In the genomic region with DNA sequence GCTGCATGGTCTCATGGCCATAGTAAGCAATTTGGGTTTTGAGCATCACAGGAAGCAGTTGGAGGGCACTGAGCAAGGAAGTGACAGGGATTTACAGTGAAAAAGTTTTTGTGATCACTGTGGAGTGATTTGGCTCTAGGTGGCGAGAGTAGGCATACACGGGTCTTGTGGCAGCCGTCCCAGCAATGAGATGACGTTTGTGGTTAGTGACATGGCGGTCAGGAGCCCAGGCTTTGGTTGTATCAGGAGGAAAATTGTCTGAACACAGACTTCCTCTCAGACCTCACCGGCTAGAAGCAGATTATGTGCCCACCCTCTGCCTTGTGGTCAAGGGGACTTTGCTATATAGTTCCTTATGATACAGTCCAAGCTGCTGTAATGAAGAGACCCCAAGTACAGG, we compare ENCODE assay signal across 21 cellular contexts. TPM values are rescaled to one million over a fixed set of nuclear protein-coding genes. Genes with fewer than 3 reads are reported as not detected.
A peak's percentile ranks its signal among the peaks of the same experiment; 100 is the strongest.
DNase-seq lines count a peak whose midpoint lies in the region; ATAC-seq and TF ChIP-seq lines count a peak whose summit lies in the region.
"Had no signal": no experiment of that assay in that cellular context is flagged by ENCODE, and none has a peak within 500 bp of the region (broad histone marks: within the 10 kb centered on the region; RNA-seq: fewer than 3 reads in every experiment).

No MANE protein-coding gene starts in this region.

- no peaks in the 10 kb centered on the region for H3K9me3 Mint-ChIP-seq in CD4-positive, CD25-positive, alpha-beta regulatory T cell
- no peaks in the 10 kb centered on the region for H3K9me3 Mint-ChIP-seq in activated CD8-positive, alpha-beta T cell treated with anti-CD3 and anti-CD28 coated beads for 36 hours
- H3K9me3 Mint-ChIP-seq: HFFc6 had no signal

- H3K4me3 Mint-ChIP-seq in CD4-positive, CD25-positive, alpha-beta regulatory T cell: peak overlapping the region in 2 of 4 donors; percentile 27 to 49
- H3K4me3 Mint-ChIP-seq in activated CD8-positive, alpha-beta T cell treated with anti-CD3 and anti-CD28 coated beads for 36 hours: no peak overlapping the region
- H3K4me3 Mint-ChIP-seq: HFFc6 had no signal

- peaks cover 12 to 44% (median 29%) of the 10 kb centered on the region in 4 donors for H3K4me1 Mint-ChIP-seq in CD4-positive, CD25-positive, alpha-beta regulatory T cell
- peaks cover 32% of the 10 kb centered on the region for H3K4me1 Mint-ChIP-seq in activated CD8-positive, alpha-beta T cell treated with anti-CD3 and anti-CD28 coated beads for 36 hours (ENCODE audit: low read depth)

- H3K9me3 ChIP-seq in CD4-positive, CD25-positive, alpha-beta regulatory T cell (ENCODE audit: control insufficient read depth in 2 of 2, low read length in 2 of 2): no peaks in the 10 kb centered on the region
- H3K9me3 ChIP-seq in lower lobe of right lung (no peaks in the 10 kb centered on the region), esophagus muscularis mucosa (no peaks in the 10 kb centered on the region)
- H3K9me3 ChIP-seq: Peyer's patch, sigmoid colon had no signal

- no peak overlapping the region for H3K27ac ChIP-seq in CD4-positive, CD25-positive, alpha-beta regulatory T cell (ENCODE audit: insufficient read depth, low read length, poor library complexity, severe bottlenecking)
- peak overlapping the region; percentile 43 for H3K27ac ChIP-seq in lower lobe of right lung
- H3K27ac ChIP-seq in esophagus muscularis mucosa (replicated peaks in 1 of 4): no peak overlapping the region
- H3K27ac ChIP-seq: Peyer's patch, sigmoid colon had no signal

- WGBS in esophagus muscularis mucosa: 58% methylated on average over 6 of the region's 6 CpGs

- H3K36me3 Mint-ChIP-seq in CD4-positive, CD25-positive, alpha-beta regulatory T cell: peaks cover 8% of the 10 kb centered on the region
- H3K36me3 Mint-ChIP-seq in activated CD8-positive, alpha-beta T cell treated with anti-CD3 and anti-CD28 coated beads for 36 hours (ENCODE audit: low read depth): peaks cover 11% of the 10 kb centered on the region

- no peak overlapping the region for H3K4me3 ChIP-seq in CD4-positive, CD25-positive, alpha-beta regulatory T cell (ENCODE audit: low read depth, low read length)
- H3K4me3 ChIP-seq in lower lobe of right lung (no peak overlapping the region), esophagus muscularis mucosa (no peak overlapping the region)
- H3K4me3 ChIP-seq: Peyer's patch, sigmoid colon had no signal

- POLR2A ChIA-PET in activated CD8-positive, alpha-beta T cell treated with anti-CD3 and anti-CD28 coated beads for 36 hours (lab: Charles Lee): no interaction called here

- peaks cover 12% of the 10 kb centered on the region for H3K36me3 ChIP-seq in CD4-positive, CD25-positive, alpha-beta regulatory T cell (ENCODE audit: control insufficient read depth, insufficient read depth, low read length)
- H3K36me3 ChIP-seq in lower lobe of right lung (peaks cover 29% of the 10 kb centered on the region), esophagus muscularis mucosa (peaks cover 11 to 34% (median 33%) of the 10 kb centered on the region in 4 donors)

- no peak for TF ChIP-seq EP300 in esophagus muscularis mucosa (IDR thresholded peaks at IDR 0.05)

- H3K27me3 ChIP-seq in CD4-positive, CD25-positive, alpha-beta regulatory T cell (ENCODE audit: control insufficient read depth, insufficient read depth, low read length): no peaks in the 10 kb centered on the region
- H3K27me3 ChIP-seq in lower lobe of right lung (ENCODE audit: low read depth) (no peaks in the 10 kb centered on the region), esophagus muscularis mucosa (no peaks in the 10 kb centered on the region)
- H3K27me3 ChIP-seq: Peyer's patch, sigmoid colon had no signal

- ATAC-seq in CD4-positive, CD25-positive, alpha-beta regulatory T cell (ENCODE audit: low read depth in 2 of 2): no peak
- no peak for ATAC-seq in activated CD8-positive, alpha-beta T cell treated with anti-CD3 and anti-CD28 coated beads for 36 hours
- ATAC-seq in lower lobe of right lung: no peak
- ATAC-seq: left cardiac atrium, SK-N-SH treated with all-trans-retinoic acid at 6 μM for 48 hours had no signal

- TF ChIP-seq CTCF in GM10266 (IDR thresholded peaks at IDR 0.05; ENCODE audit: control insufficient read depth, insufficient read depth, low read depth, missing control alignments): no peak
- TF ChIP-seq CTCF in activated CD8-positive, alpha-beta T cell treated with anti-CD3 and anti-CD28 coated beads for 36 hours (IDR thresholded peaks at IDR 0.05): no peak
- no peak for TF ChIP-seq CTCF in lower lobe of right lung (IDR thresholded peaks at IDR 0.05)
- TF ChIP-seq CTCF in esophagus muscularis mucosa (IDR thresholded peaks at IDR 0.05): no peak

- no peak for TF ChIP-seq POLR2A in esophagus muscularis mucosa (IDR thresholded peaks at IDR 0.05; ENCODE audit: low read depth)

- no peaks in the 10 kb centered on the region for H3K27me3 Mint-ChIP-seq in CD4-positive, CD25-positive, alpha-beta regulatory T cell
- no peaks in the 10 kb centered on the region for H3K27me3 Mint-ChIP-seq in activated CD8-positive, alpha-beta T cell treated with anti-CD3 and anti-CD28 coated beads for 36 hours

- peak overlapping the region; percentile 20 to 72 (median 63) for H3K27ac Mint-ChIP-seq in CD4-positive, CD25-positive, alpha-beta regulatory T cell
- H3K27ac Mint-ChIP-seq in activated CD8-positive, alpha-beta T cell treated with anti-CD3 and anti-CD28 coated beads for 36 hours: peak overlapping the region; percentile 30
- H3K27ac Mint-ChIP-seq: HFFc6 had no signal

- CTCF ChIA-PET in activated CD8-positive, alpha-beta T cell treated with anti-CD3 and anti-CD28 coated beads for 36 hours (lab: Charles Lee): interaction anchor here (1.4 kb wide), 1 partner anchor 63 kb away, joined by 3 read pairs; no protein-coding TSS in a partner anchor

- intact Hi-C loops in activated CD8-positive, alpha-beta T cell treated with anti-CD3 and anti-CD28 coated beads for 36 hours (cut with micrococcal nuclease): no loop called here
- intact Hi-C loops in lower lobe of right lung (cut with DNase I): no loop called here
- intact Hi-C loops in esophagus muscularis mucosa (cut with DNase I): loop anchor here (10.0 kb wide), 1 partner anchor 170 kb away; a partner anchor contains a TSS

- no peak for DNase-seq in CD4-positive, CD25-positive, alpha-beta regulatory T cell
- peak; percentile 12 for DNase-seq in GM10266 (ENCODE audit: extremely low spot score)
- no peak for DNase-seq in activated CD8-positive, alpha-beta T cell treated with anti-CD3 and anti-CD28 coated beads for 36 hours
- DNase-seq in lower lobe of right lung: no peak
- no peak for DNase-seq in activated effector memory CD4-positive, alpha-beta T cell treated with Interleukin-2 at 50 U/mL for 16 hours
- DNase-seq in NCI-H69 (lab: John Stamatoyannopoulos, UW): no peak
- DNase-seq in esophagus muscularis mucosa (ENCODE audit: extremely low spot score): no peak
- no peak for DNase-seq in stimulated activated CD4-positive, alpha-beta T cell treated with anti-CD3 and anti-CD28 coated beads, Interleukin-15, amount 100 ng/mL, for 24 hours
- DNase-seq: cerebellar nuclear complex; HFFc6; IMR-90; left cardiac atrium; NCI-H1092; NCI-H774; Peyer's patch; sigmoid colon; stimulated activated CD4-positive, alpha-beta T cell treated with anti-CD3 and anti-CD28 coated beads, Interleukin-2, amount 100 ng/mL, for 24 hours had no signal

- H3K4me1 ChIP-seq in CD4-positive, CD25-positive, alpha-beta regulatory T cell (ENCODE audit: control insufficient read depth, insufficient read depth, low read length, poor library complexity, severe bottlenecking): peaks cover 23% of the 10 kb centered on the region
- H3K4me1 ChIP-seq in lower lobe of right lung: peaks cover 37% of the 10 kb centered on the region
- peaks cover 13 to 41% (median 30%) of the 10 kb centered on the region in 4 donors for H3K4me1 ChIP-seq in esophagus muscularis mucosa

RNA-seq across cellular contexts. Expression of a gene that starts 3.3 kb away (rescaled TPM):
- 23.5 TPM for total RNA-seq in CD4-positive, CD25-positive, alpha-beta regulatory T cell
- polyA plus RNA-seq in CD4-positive, CD25-positive, alpha-beta regulatory T cell: 10 to 100 TPM; 10.8 to 16.0 (median 13.4) TPM
- total RNA-seq in activated CD8-positive, alpha-beta T cell treated with anti-CD3 and anti-CD28 coated beads for 36 hours: 10 to 100 TPM; 25.3 to 35.2 TPM
- total RNA-seq in lower lobe of right lung (38.7 TPM), esophagus muscularis mucosa (10 to 100 TPM; 32.0 to 78.2 (median 52.1) TPM)

RNA-seq across cellular contexts. Expression of a gene that starts 23.3 kb away (rescaled TPM):
- total RNA-seq in CD4-positive, CD25-positive, alpha-beta regulatory T cell: 21.4 TPM
- 1 to 10 TPM in 3 of 4 donors, under 1 TPM in 1; 0.73 to 1.8 (median 1.4) TPM for polyA plus RNA-seq in CD4-positive, CD25-positive, alpha-beta regulatory T cell
- total RNA-seq in activated CD8-positive, alpha-beta T cell treated with anti-CD3 and anti-CD28 coated beads for 36 hours: 10 to 100 TPM; 24.2 to 25.8 TPM
- total RNA-seq in lower lobe of right lung (32.4 TPM), esophagus muscularis mucosa (10 to 100 TPM; 15.0 to 34.2 (median 28.4) TPM)

RNA-seq across cellular contexts. Expression of a gene that starts 31.4 kb away (rescaled TPM):
- total RNA-seq in CD4-positive, CD25-positive, alpha-beta regulatory T cell: not detected
- polyA plus RNA-seq in CD4-positive, CD25-positive, alpha-beta regulatory T cell: not detected
- total RNA-seq in activated CD8-positive, alpha-beta T cell treated with anti-CD3 and anti-CD28 coated beads for 36 hours: not detected
- total RNA-seq in lower lobe of right lung (not detected), esophagus muscularis mucosa (not detected)
- total RNA-seq: HFFc6, IMR-90, left cardiac atrium, mononuclear cell, omental fat pad, Peyer's patch, sigmoid colon had no signal
- polyA plus RNA-seq: IMR-90, sigmoid colon had no signal

RNA-seq across cellular contexts. Expression of a gene that starts 53.2 kb away (rescaled TPM):
- total RNA-seq in CD4-positive, CD25-positive, alpha-beta regulatory T cell: not detected
- not detected for polyA plus RNA-seq in CD4-positive, CD25-positive, alpha-beta regulatory T cell
- not detected for total RNA-seq in activated CD8-positive, alpha-beta T cell treated with anti-CD3 and anti-CD28 coated beads for 36 hours
- total RNA-seq in lower lobe of right lung (not detected), esophagus muscularis mucosa (1 to 10 TPM in 1 of 4 donors, not detected in 3; 1.2 TPM)
- total RNA-seq: IMR-90, left cardiac atrium, mononuclear cell, omental fat pad, Peyer's patch, sigmoid colon, temporal lobe had no signal
- polyA plus RNA-seq: IMR-90 had no signal

RNA-seq across cellular contexts. Expression of a gene that starts 57.7 kb away (rescaled TPM):
- total RNA-seq in CD4-positive, CD25-positive, alpha-beta regulatory T cell: not detected
- not detected for polyA plus RNA-seq in CD4-positive, CD25-positive, alpha-beta regulatory T cell
- not detected for total RNA-seq in activated CD8-positive, alpha-beta T cell treated with anti-CD3 and anti-CD28 coated beads for 36 hours
- total RNA-seq in lower lobe of right lung: not detected
- total RNA-seq in esophagus muscularis mucosa: not detected
- total RNA-seq: HFFc6, IMR-90, left cardiac atrium, mononuclear cell, omental fat pad, Peyer's patch, sigmoid colon, temporal lobe had no signal
- polyA plus RNA-seq: IMR-90, sigmoid colon had no signal
